1 cellular context compared by ENCODE assay signal in genomic region chr11:2276999-2277328, GRCh38.
TF ChIP-seq lines count a peak whose summit lies in the region.

No MANE protein-coding gene starts in this region.

TF ChIP-seq in HepG2, 621 proteins besides CTCF, POLR2A, EP300 and RAD21:
- TF ChIP-seq FOXC1 (CRISPR knock-in tag; IDR thresholded peaks at IDR 0.05; ENCODE audit: borderline replicate concordance) (no peak), ZHX2 (IDR thresholded peaks at IDR 0.05; ENCODE audit: low read depth) (no peak), ZHX2 (CRISPR knock-in tag; IDR thresholded peaks at IDR 0.05; ENCODE audit: borderline replicate concordance) (no peak), THAP11 (CRISPR knock-in tag; IDR thresholded peaks at IDR 0.05) (no peak), ZNF619 (CRISPR knock-in tag; IDR thresholded peaks at IDR 0.05) (no peak), ZNF512 (CRISPR knock-in tag; IDR thresholded peaks at IDR 0.05) (no peak), RXRB (CRISPR knock-in tag; IDR thresholded peaks at IDR 0.05; ENCODE audit: borderline replicate concordance) (no peak), POLR2G (IDR thresholded peaks at IDR 0.05; ENCODE audit: low read depth, low read length) (no peak), AGO1 (IDR thresholded peaks at IDR 0.05; ENCODE audit: low read depth, low read length, poor library complexity, severe bottlenecking) (no peak)
TF ChIP-seq in HepG2: peak in this region for 0.
